ENCODE assay signal across 7 cellular contexts in genomic region chr17:11997972-11998233, GRCh38. TPM values are rescaled to one million over a fixed set of nuclear protein-coding genes. Genes with fewer than 3 reads are reported as not detected.
DNase-seq lines count a peak whose midpoint lies in the region; ATAC-seq and TF ChIP-seq lines count a peak whose summit lies in the region.

No MANE protein-coding gene starts in this region.

- H3K36me3 ChIP-seq in iPS-15b (ENCODE audit: control insufficient read depth, insufficient read depth, low read length) = no peaks in the 10 kb centered on the region

- H3K4me3 ChIP-seq in iPS-15b (ENCODE audit: low read depth, low read length) = peak overlapping the region; percentile 81

- no peaks in the 10 kb centered on the region for H3K9me3 ChIP-seq in iPS-15b (ENCODE audit: control insufficient read depth, insufficient read depth, low read length)

- peaks cover 6% of the 10 kb centered on the region for H3K4me1 Mint-ChIP-seq in HFFc6 (ENCODE audit: low read depth)
- H3K4me1 Mint-ChIP-seq in activated CD4-positive, alpha-beta memory T cell treated with anti-CD3 and anti-CD28 coated beads, Interleukin-2, amount 10 ng/mL, durations not matched to agents 7 days and 5 days = peaks cover 21% of the 10 kb centered on the region
- peaks cover 8 to 14% of the 10 kb centered on the region in 2 donors for H3K4me1 Mint-ChIP-seq in stimulated activated naive B cell treated with anti-CD40 and anti-IgM and Interleukin-4, amounts not matched to agents 10 μg/mL and 1 μg/mL and 100 μg/mL, for 72 hours

- peak overlapping the region; percentile 50 for H3K9ac ChIP-seq in iPS-15b (ENCODE audit: low read depth, low read length)

- H3K4me3 Mint-ChIP-seq in HFFc6 = peak overlapping the region; percentile 92
- peak overlapping the region; percentile 85 for H3K4me3 Mint-ChIP-seq in activated CD4-positive, alpha-beta memory T cell treated with anti-CD3 and anti-CD28 coated beads, Interleukin-2, amount 10 ng/mL, durations not matched to agents 7 days and 5 days
- peak overlapping the region; percentile 87 to 98 for H3K4me3 Mint-ChIP-seq in stimulated activated naive B cell treated with anti-CD40 and anti-IgM and Interleukin-4, amounts not matched to agents 10 μg/mL and 1 μg/mL and 100 μg/mL, for 72 hours

- ATAC-seq in stimulated activated naive B cell treated with anti-CD40 and anti-IgM and Interleukin-4, amounts not matched to agents 10 μg/mL and 1 μg/mL and 100 μg/mL, for 72 hours (replicated peaks) = no peak
- no peak for ATAC-seq in HG02970 (IDR thresholded peaks at IDR 0.05; ENCODE audit: low FRiP score, unreplicated experiment)

- TF ChIP-seq CTCF in HFFc6 (IDR thresholded peaks at IDR 0.05) = no peak

- POLR2A ChIA-PET in activated CD4-positive, alpha-beta memory T cell treated with anti-CD3 and anti-CD28 coated beads, Interleukin-2, amount 10 ng/mL, durations not matched to agents 7 days and 5 days (lab: Charles Lee) = interaction anchor here (0.6 to 5.7 kb wide), 20 partner anchors 9 to 1302 kb away, joined by 3 to 208 read pairs (median 9); partner anchors contain the start of genes ADPRM, ELAC2, MAP2K4 and SCO1

- H3K27me3 Mint-ChIP-seq in HFFc6 (ENCODE audit: insufficient read depth) = peaks cover 3% of the 10 kb centered on the region
- H3K27me3 Mint-ChIP-seq in activated CD4-positive, alpha-beta memory T cell treated with anti-CD3 and anti-CD28 coated beads, Interleukin-2, amount 10 ng/mL, durations not matched to agents 7 days and 5 days = no peaks in the 10 kb centered on the region
- H3K27me3 Mint-ChIP-seq in stimulated activated naive B cell treated with anti-CD40 and anti-IgM and Interleukin-4, amounts not matched to agents 10 μg/mL and 1 μg/mL and 100 μg/mL, for 72 hours = no peaks in the 10 kb centered on the region

- DNase-seq in HFFc6 (no peak), SIG-M5 treated with dmso at 0.1 percent for 504 hours (lab: John Stamatoyannopoulos, UW; ENCODE audit: unreplicated experiment) (no peak)
- DNase-seq in activated CD4-positive, alpha-beta memory T cell treated with anti-CD3 and anti-CD28 coated beads, Interleukin-2, amount 10 ng/mL, durations not matched to agents 7 days and 5 days = no peak
- no peak for DNase-seq in stimulated activated naive B cell treated with anti-CD40 and anti-IgM and Interleukin-4, amounts not matched to agents 10 μg/mL and 1 μg/mL and 100 μg/mL, for 72 hours
- no peak for DNase-seq in stimulated activated CD4-positive, alpha-beta T cell treated with anti-CD3 and anti-CD28 coated beads, Interleukin-4, amount 100 ng/mL, for 4 hours

- no peaks in the 10 kb centered on the region for H3K27me3 ChIP-seq in iPS-15b (ENCODE audit: control insufficient read depth, insufficient read depth, low read length)

- no peaks in the 10 kb centered on the region for H3K36me3 Mint-ChIP-seq in HFFc6 (ENCODE audit: low read depth)
- H3K36me3 Mint-ChIP-seq in activated CD4-positive, alpha-beta memory T cell treated with anti-CD3 and anti-CD28 coated beads, Interleukin-2, amount 10 ng/mL, durations not matched to agents 7 days and 5 days (ENCODE audit: low read depth) = no peaks in the 10 kb centered on the region
- peaks cover 0 to 4% of the 10 kb centered on the region in 2 donors for H3K36me3 Mint-ChIP-seq in stimulated activated naive B cell treated with anti-CD40 and anti-IgM and Interleukin-4, amounts not matched to agents 10 μg/mL and 1 μg/mL and 100 μg/mL, for 72 hours

- CTCF ChIA-PET in activated CD4-positive, alpha-beta memory T cell treated with anti-CD3 and anti-CD28 coated beads, Interleukin-2, amount 10 ng/mL, durations not matched to agents 7 days and 5 days (lab: Charles Lee) = interaction anchor here (1.4 to 3.6 kb wide), 3 partner anchors 24 to 1020 kb away, joined by 4 to 32 read pairs (median 6); partner anchors contain the start of genes ELAC2 and MAP2K4

- no peaks in the 10 kb centered on the region for H3K9me3 Mint-ChIP-seq in HFFc6
- no peaks in the 10 kb centered on the region for H3K9me3 Mint-ChIP-seq in activated CD4-positive, alpha-beta memory T cell treated with anti-CD3 and anti-CD28 coated beads, Interleukin-2, amount 10 ng/mL, durations not matched to agents 7 days and 5 days
- peaks cover 2 to 4% of the 10 kb centered on the region in 2 donors for H3K9me3 Mint-ChIP-seq in stimulated activated naive B cell treated with anti-CD40 and anti-IgM and Interleukin-4, amounts not matched to agents 10 μg/mL and 1 μg/mL and 100 μg/mL, for 72 hours

- peak overlapping the region; percentile 91 for H3K27ac Mint-ChIP-seq in HFFc6
- H3K27ac Mint-ChIP-seq in activated CD4-positive, alpha-beta memory T cell treated with anti-CD3 and anti-CD28 coated beads, Interleukin-2, amount 10 ng/mL, durations not matched to agents 7 days and 5 days = peak overlapping the region; percentile 86
- H3K27ac Mint-ChIP-seq in stimulated activated naive B cell treated with anti-CD40 and anti-IgM and Interleukin-4, amounts not matched to agents 10 μg/mL and 1 μg/mL and 100 μg/mL, for 72 hours = peak overlapping the region; percentile 96

- H3K4me1 ChIP-seq in iPS-15b (ENCODE audit: control insufficient read depth, insufficient read depth, low read length) = no peaks in the 10 kb centered on the region

RNA-seq across cellular contexts. Expression of gene ZNF18, which starts 0.6 kb away (rescaled TPM):
- 1 to 10 TPM; 4.2 to 6.0 (median 4.6) TPM for total RNA-seq in HFFc6 (2021; fragmentation: NEBNext Ultra II Directional; extraction: Animal tissue kit (Norgen Biotek cat#: 25700))
- total RNA-seq in activated CD4-positive, alpha-beta memory T cell treated with anti-CD3 and anti-CD28 coated beads, Interleukin-2, amount 10 ng/mL, durations not matched to agents 7 days and 5 days = 10 to 100 TPM in 1 of 2 experiments, 1 to 10 TPM in 1; 9.7 to 12.6 TPM

RNA-seq across cellular contexts. Expression of gene MAP2K4, which starts 22.8 kb away (rescaled TPM):
- 10 to 100 TPM; 24.0 to 31.7 (median 26.9) TPM for total RNA-seq in HFFc6 (2021; fragmentation: NEBNext Ultra II Directional; extraction: Animal tissue kit (Norgen Biotek cat#: 25700))
- total RNA-seq in activated CD4-positive, alpha-beta memory T cell treated with anti-CD3 and anti-CD28 coated beads, Interleukin-2, amount 10 ng/mL, durations not matched to agents 7 days and 5 days = 10 to 100 TPM; 30.2 to 30.3 TPM
